ENCODE assay signal across 8 cellular contexts in genomic region chr3:200747-201146, GRCh38. TPM values are rescaled to one million over a fixed set of nuclear protein-coding genes. Genes with fewer than 3 reads are reported as not detected.
"Had no signal": no experiment of that assay in that cellular context is flagged by ENCODE, and none has a peak within 500 bp of the region (broad histone marks: within the 10 kb centered on the region; RNA-seq: fewer than 3 reads in every experiment).

No MANE protein-coding gene starts in this region.

- H3K4me3 Mint-ChIP-seq: H9 had no signal

- DNase-seq: GM23248, GOT3, H9, HCEC 1CT, KBM-7 had no signal

- FAIRE-seq: H54, HTR-8/SVneo had no signal

- H3K4me3 ChIP-seq: GM23248 had no signal

- H3K27ac Mint-ChIP-seq: H9 had no signal

- H2AFZ ChIP-seq: GM23248 had no signal

- H3K9ac ChIP-seq: GM23248 had no signal

- H3K9me3 Mint-ChIP-seq: H9 had no signal

- H3K27ac ChIP-seq: GM23248 had no signal

RNA-seq across cellular contexts. Expression of gene CHL1, which starts 4.2 kb away (rescaled TPM):
- total RNA-seq: GM23248, H9, HT-29 had no signal
- polyA plus RNA-seq: GM23248 had no signal
